In the genomic region with DNA sequence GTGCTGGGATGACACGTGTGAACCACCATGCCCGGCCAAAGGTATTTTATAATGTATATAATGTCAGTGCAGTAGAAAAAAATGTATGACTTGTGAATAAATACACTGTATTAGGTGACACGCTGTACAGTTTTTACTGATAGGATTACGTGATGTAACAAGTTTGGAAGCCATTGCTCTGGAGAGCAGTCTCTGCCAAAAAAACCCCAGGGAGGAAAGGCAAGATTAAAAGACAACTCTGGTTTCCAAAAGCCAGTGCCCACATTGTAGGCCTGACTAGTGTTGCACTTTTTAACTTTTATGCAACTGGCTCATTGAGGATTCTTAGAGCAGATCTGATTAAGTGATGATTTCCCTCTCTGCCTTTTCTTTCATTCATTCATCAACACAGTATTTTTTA, we compare ENCODE assay signal across 1 cellular context.
TF ChIP-seq lines count a peak whose summit lies in the region.

No MANE protein-coding gene starts in this region.

TF ChIP-seq in HepG2, 621 proteins besides CTCF, POLR2A, EP300 and RAD21:
- no peak for TF ChIP-seq KLF6 (CRISPR knock-in tag; IDR thresholded peaks at IDR 0.05)
- TF ChIP-seq ZNF10 (CRISPR knock-in tag; IDR thresholded peaks at IDR 0.05; ENCODE audit: borderline replicate concordance, low read depth): no peak
- no peak for TF ChIP-seq SNAI1 (CRISPR knock-in tag; IDR thresholded peaks at IDR 0.05; ENCODE audit: borderline replicate concordance)
- TF ChIP-seq MEIS1 (CRISPR knock-in tag; IDR thresholded peaks at IDR 0.05; ENCODE audit: borderline replicate concordance): no peak
- no peak for TF ChIP-seq BCLAF1 (IDR thresholded peaks at IDR 0.05)
- no peak for TF ChIP-seq HOXA7 (CRISPR knock-in tag; IDR thresholded peaks at IDR 0.05)
- TF ChIP-seq IKZF4 (CRISPR knock-in tag; IDR thresholded peaks at IDR 0.05; ENCODE audit: borderline replicate concordance, low read depth, not compliant biosample characterization): no peak
- no peak for TF ChIP-seq ZNF30 (CRISPR knock-in tag; IDR thresholded peaks at IDR 0.05)
- no peak for TF ChIP-seq TGIF2 (CRISPR knock-in tag; IDR thresholded peaks at IDR 0.05)
- no peak for TF ChIP-seq DPF2 (CRISPR knock-in tag; IDR thresholded peaks at IDR 0.05; ENCODE audit: borderline replicate concordance, low read depth)
- TF ChIP-seq ZKSCAN1 (IDR thresholded peaks at IDR 0.05; ENCODE audit: low read length): no peak
- no peak for TF ChIP-seq ZC3H13 (CRISPR knock-in tag; IDR thresholded peaks at IDR 0.05)
